1 cellular context compared by ENCODE assay signal in the genomic region with DNA sequence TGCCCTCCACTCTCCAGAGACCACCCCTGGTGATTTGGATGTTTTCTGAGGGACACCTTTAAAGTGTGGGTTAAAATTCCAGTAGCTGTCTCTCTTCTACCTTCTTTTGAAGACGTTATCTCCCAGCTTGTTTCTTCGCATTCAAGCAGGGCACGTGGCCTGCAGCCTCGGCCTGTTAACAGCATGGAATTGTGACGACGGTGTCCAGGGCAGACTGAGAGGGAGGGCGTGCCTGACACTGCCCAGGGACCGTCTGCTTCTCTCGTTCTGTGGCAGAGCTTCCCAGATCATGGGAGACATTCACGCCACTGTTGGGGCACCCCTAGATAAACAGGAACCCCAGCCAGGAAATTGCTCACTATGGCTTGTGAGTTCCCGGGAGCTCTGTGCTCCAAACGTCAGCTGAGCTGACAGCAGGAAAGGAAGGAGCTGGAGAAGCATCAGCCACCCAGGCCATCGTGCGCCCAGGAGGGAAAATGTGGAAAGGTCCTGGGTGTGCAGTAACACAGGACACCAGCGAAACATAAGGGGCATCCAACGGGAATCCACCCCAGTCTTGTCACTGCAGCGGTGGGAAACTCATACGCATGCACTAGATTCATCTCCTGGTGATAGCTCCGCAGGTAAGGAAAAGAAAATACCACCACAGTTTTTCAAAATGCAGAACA.
A peak's percentile ranks its signal among the peaks of the same experiment; 100 is the strongest.
TF ChIP-seq lines count a peak whose summit lies in the region.

No MANE protein-coding gene starts in this region.

TF ChIP-seq in K562, 482 proteins besides CTCF, POLR2A, EP300 and RAD21 (continued from another document):
- TF ChIP-seq, protein P1, sequence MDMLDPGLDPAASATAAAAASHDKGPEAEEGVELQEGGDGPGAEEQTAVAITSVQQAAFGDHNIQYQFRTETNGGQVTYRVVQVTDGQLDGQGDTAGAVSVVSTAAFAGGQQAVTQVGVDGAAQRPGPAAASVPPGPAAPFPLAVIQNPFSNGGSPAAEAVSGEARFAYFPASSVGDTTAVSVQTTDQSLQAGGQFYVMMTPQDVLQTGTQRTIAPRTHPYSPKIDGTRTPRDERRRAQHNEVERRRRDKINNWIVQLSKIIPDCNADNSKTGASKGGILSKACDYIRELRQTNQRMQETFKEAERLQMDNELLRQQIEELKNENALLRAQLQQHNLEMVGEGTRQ (CRISPR knock-in tag; IDR thresholded peaks at IDR 0.05), result peak; percentile 67
- TF ChIP-seq, protein P2, sequence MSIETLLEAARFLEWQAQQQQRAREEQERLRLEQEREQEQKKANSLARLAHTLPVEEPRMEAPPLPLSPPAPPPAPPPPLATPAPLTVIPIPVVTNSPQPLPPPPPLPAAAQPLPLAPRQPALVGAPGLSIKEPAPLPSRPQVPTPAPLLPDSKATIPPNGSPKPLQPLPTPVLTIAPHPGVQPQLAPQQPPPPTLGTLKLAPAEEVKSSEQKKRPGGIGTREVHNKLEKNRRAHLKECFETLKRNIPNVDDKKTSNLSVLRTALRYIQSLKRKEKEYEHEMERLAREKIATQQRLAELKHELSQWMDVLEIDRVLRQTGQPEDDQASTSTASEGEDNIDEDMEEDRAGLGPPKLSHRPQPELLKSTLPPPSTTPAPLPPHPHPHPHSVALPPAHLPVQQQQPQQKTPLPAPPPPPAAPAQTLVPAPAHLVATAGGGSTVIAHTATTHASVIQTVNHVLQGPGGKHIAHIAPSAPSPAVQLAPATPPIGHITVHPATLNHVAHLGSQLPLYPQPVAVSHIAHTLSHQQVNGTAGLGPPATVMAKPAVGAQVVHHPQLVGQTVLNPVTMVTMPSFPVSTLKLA (conservative IDR thresholded peaks at IDR 0.05), result no peak
- TF ChIP-seq ZFX (CRISPR knock-in tag; IDR thresholded peaks at IDR 0.05), result 0 out of 2 replicates have a peak, but pooled peaks have one; percentile 25
- peak; percentile 58; the same call in 1 of the 2 replicates for TF ChIP-seq RAD51 (IDR thresholded peaks at IDR 0.05; ENCODE audit: borderline replicate concordance, low read depth)
